24 cellular contexts compared by ENCODE assay signal in the genomic region with DNA sequence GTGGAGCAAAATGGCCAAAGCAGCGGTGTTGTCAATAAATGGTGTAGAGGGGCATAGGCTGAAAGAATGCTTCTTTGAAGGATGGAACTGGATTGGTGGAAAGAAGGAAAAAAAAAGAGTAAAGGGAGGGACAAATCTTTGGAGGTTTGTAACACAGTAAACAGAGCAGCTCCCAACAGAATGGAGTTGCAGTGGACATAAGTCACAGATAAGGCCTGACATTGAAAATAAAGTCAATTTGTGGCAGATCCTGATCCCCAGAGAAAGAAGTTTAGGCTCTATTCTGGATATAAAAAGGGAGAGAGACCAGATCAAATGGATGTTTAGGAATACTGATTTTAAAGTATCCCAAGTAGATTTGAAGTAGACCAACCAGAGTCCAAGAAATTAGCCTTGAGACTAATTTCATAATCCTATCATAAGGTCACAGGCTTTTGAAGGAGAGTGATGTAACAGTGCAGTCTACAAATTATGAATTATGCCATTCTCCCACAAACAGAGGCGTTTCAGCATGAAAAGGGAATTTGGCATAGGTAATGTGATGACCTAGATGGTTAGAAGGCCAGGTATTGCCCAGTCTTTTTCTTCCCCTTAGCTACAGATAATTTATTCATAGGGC. TPM values are rescaled to one million over a fixed set of nuclear protein-coding genes. Genes with fewer than 3 reads are reported as not detected.
"Had no signal": no experiment of that assay in that cellular context is flagged by ENCODE, and none has a peak within 500 bp of the region (broad histone marks: within the 10 kb centered on the region; RNA-seq: fewer than 3 reads in every experiment).

No MANE protein-coding gene starts in this region.

- H3K27ac ChIP-seq: KMS-11 had no signal

- DNase-seq: activated B cell treated with CpG ODN at 0.5 μM for 24 hours; activated CD4-positive, alpha-beta memory T cell treated with anti-CD3 and anti-CD28 coated beads for 36 hours; activated CD4-positive, alpha-beta T cell treated with anti-CD3 and anti-CD28 coated beads for 1 hour; activated CD4-positive, alpha-beta T cell treated with anti-CD3 and anti-CD28 coated beads, Interleukin-2, amount 10 ng/mL, durations not matched to agents 7 days and 5 days; activated CD8-positive, alpha-beta memory T cell treated with anti-CD3 and anti-CD28 coated beads for 24 hours; activated effector memory CD4-positive, alpha-beta T cell treated with anti-CD3 and anti-CD28 coated beads, Interleukin-2, amount 50 U/mL, for 16 hours; activated naive CD4-positive, alpha-beta T cell treated with Interleukin-2 at 50 U/mL for 16 hours; activated naive CD8-positive, alpha-beta T cell treated with anti-CD3 and anti-CD28 coated beads for 36 hours; activated T-cell treated with anti-CD3 and anti-CD28 coated beads, Interleukin-2, amount 50 U/mL, for 4 hours; NCI-H1092; NCI-H1930; NCI-H2171; NCI-H2227 treated with DMSO at 0.1 percent for 48 hours; NCI-H526; NCI-H82; SIG-M5; T-cell; T-helper 2 cell; T1000 had no signal

- ATAC-seq: activated T-cell treated with anti-CD3 and anti-CD28 coated beads, Interleukin-2, amount 50 U/mL, for 4 hours; T-cell had no signal

- H3K4me2 ChIP-seq: KMS-11 had no signal

- FAIRE-seq: TTC549 had no signal

- H3K9ac ChIP-seq: KMS-11 had no signal

RNA-seq across cellular contexts. Expression of a gene that starts 8.9 kb away (rescaled TPM):
- total RNA-seq: activated B cell treated with CpG ODN at 0.5 μM for 24 hours; activated CD4-positive, alpha-beta memory T cell treated with anti-CD3 and anti-CD28 coated beads for 36 hours; activated CD4-positive, alpha-beta T cell treated with anti-CD3 and anti-CD28 coated beads, Interleukin-2, amount 10 ng/mL, durations not matched to agents 7 days and 5 days; activated naive CD8-positive, alpha-beta T cell treated with anti-CD3 and anti-CD28 coated beads for 36 hours; MCF 10A; OCI-LY7; RPMI7951 had no signal
